20 cellular contexts compared by ENCODE assay signal in genomic region chr6:108610270-108610839, GRCh38. TPM values are rescaled to one million over a fixed set of nuclear protein-coding genes. Genes with fewer than 3 reads are reported as not detected.
DNase-seq lines count a peak whose midpoint lies in the region; ATAC-seq and TF ChIP-seq lines count a peak whose summit lies in the region.
"Had no signal": no experiment of that assay in that cellular context is flagged by ENCODE, and none has a peak within 500 bp of the region (broad histone marks: within the 10 kb centered on the region; RNA-seq: fewer than 3 reads in every experiment).

No MANE protein-coding gene starts in this region.

- H3K4me1 ChIP-seq in GM23338 (ENCODE audit: insufficient read depth) (peaks cover 20% of the 10 kb centered on the region), hepatocyte (ENCODE audit: insufficient read depth) (peaks cover 46% of the 10 kb centered on the region)
- H3K4me1 ChIP-seq: BLaER1 had no signal

- no peak overlapping the region for H2AFZ ChIP-seq in GM23338
- H2AFZ ChIP-seq in hepatocyte, result no peak overlapping the region

- no peak overlapping the region for H3K4me3 Mint-ChIP-seq in GM23338
- H3K4me3 Mint-ChIP-seq in HFFc6, result no peak overlapping the region
- H3K4me3 Mint-ChIP-seq: activated CD8-positive, alpha-beta T cell treated with anti-CD3 and anti-CD28 coated beads, Interleukin-2, amount 10 ng/mL, durations not matched to agents 7 days and 5 days; immature natural killer cell had no signal

- peak overlapping the region; percentile 64; the same call in 1 of the 2 replicates for H3K27ac Mint-ChIP-seq in GM23338
- H3K27ac Mint-ChIP-seq in HFFc6, result no peak overlapping the region
- H3K27ac Mint-ChIP-seq: activated CD8-positive, alpha-beta T cell treated with anti-CD3 and anti-CD28 coated beads, Interleukin-2, amount 10 ng/mL, durations not matched to agents 7 days and 5 days had no signal

- H3K4me2 ChIP-seq in GM23338 (peak overlapping the region; percentile 11; the same call in 1 of the 2 replicates), hepatocyte (no peak overlapping the region)
- H3K4me2 ChIP-seq: BLaER1 had no signal

- H3K27me3 Mint-ChIP-seq in GM23338 (ENCODE audit: insufficient read depth, low read depth, poor library complexity) (peaks cover 2% of the 10 kb centered on the region), HFFc6 (ENCODE audit: insufficient read depth) (0 out of 2 replicates have a peak, but pooled peaks cover 1% of the 10 kb centered on the region)

- H4K20me1 ChIP-seq in GM23338 (replicated peaks; ENCODE audit: insufficient read depth) (no peaks in the 10 kb centered on the region), hepatocyte (ENCODE audit: insufficient read depth, poor library complexity, severe bottlenecking) (peaks cover 73% of the 10 kb centered on the region)

- H3K36me3 Mint-ChIP-seq in GM23338 (ENCODE audit: low read depth) (peaks cover 11% of the 10 kb centered on the region), HFFc6 (ENCODE audit: low read depth) (peaks cover 9% of the 10 kb centered on the region)

- H3K4me3 ChIP-seq in GM23338 (no peak overlapping the region), hepatocyte (no peak overlapping the region)
- H3K4me3 ChIP-seq: BLaER1, body of pancreas, skin epidermis, tibial nerve had no signal

- no peaks in the 10 kb centered on the region for H3F3A ChIP-seq in GM23338 (replicated peaks; ENCODE audit: low read depth)

- 77% methylated on average over 3 of the region's 3 CpGs for WGBS in hepatocyte (ENCODE audit: low lambda C conversion rate, missing lambda C conversion rate)

- H3K27ac ChIP-seq in GM23338 (ENCODE audit: low read depth), result no peak overlapping the region
- peak overlapping the region; percentile 62 for H3K27ac ChIP-seq in VCaP
- peak overlapping the region; percentile 3 for H3K27ac ChIP-seq in hepatocyte
- H3K27ac ChIP-seq: BLaER1, neutrophil, skin epidermis had no signal

- H3K9me2 ChIP-seq in GM23338 (ENCODE audit: insufficient read depth), result no peaks in the 10 kb centered on the region
- H3K9me2 ChIP-seq in hepatocyte (replicated peaks; ENCODE audit: insufficient read depth), result no peaks in the 10 kb centered on the region

- intact Hi-C loops in sciatic nerve (cut with DNase I), result no loop called here

- H3K9me3 Mint-ChIP-seq in GM23338, result peaks cover 10% of the 10 kb centered on the region; the same call in 2 of the 3 replicates
- no peaks in the 10 kb centered on the region for H3K9me3 Mint-ChIP-seq in HFFc6

- H3K27me3 ChIP-seq in GM23338 (ENCODE audit: insufficient read depth) (no peaks in the 10 kb centered on the region), hepatocyte (no peaks in the 10 kb centered on the region)
- H3K27me3 ChIP-seq: BLaER1, body of pancreas, neutrophil, tibial nerve had no signal

- H3K9me3 ChIP-seq in hepatocyte (ENCODE audit: low read depth), result peaks cover 6% of the 10 kb centered on the region
- H3K9me3 ChIP-seq: body of pancreas, neutrophil had no signal

- H3K4me1 Mint-ChIP-seq in GM23338 (peaks cover 47% of the 10 kb centered on the region), HFFc6 (ENCODE audit: low read depth) (peaks cover 66% of the 10 kb centered on the region)

- DNase-seq in GM23338 (ENCODE audit: low spot score) (no peak), hepatocyte (ENCODE audit: low spot score) (no peak), sciatic nerve (ENCODE audit: low spot score) (no peak), GOT3 (lab: John Stamatoyannopoulos, UW) (no peak), HFFc6 (no peak), SW 1271 (lab: John Stamatoyannopoulos, UW) (no peak)
- DNase-seq: activated CD8-positive, alpha-beta T cell treated with anti-CD3 and anti-CD28 coated beads, Interleukin-2, amount 10 ng/mL, durations not matched to agents 7 days and 5 days; activated T-cell treated with anti-CD3 and anti-CD28 coated beads, Interleukin-2, amount 50 U/mL, for 48 hours; body of pancreas; immature natural killer cell; KBM-7; mesenchymal stem cell; NCI-H1048 had no signal

- TF ChIP-seq CTCF in GM23338 (conservative IDR thresholded peaks at IDR 0.05; ENCODE audit: low read depth in 2 of 2) (no peak), VCaP (conservative IDR thresholded peaks at IDR 0.05) (no peak), hepatocyte (IDR thresholded peaks at IDR 0.05; ENCODE audit: poor library complexity) (no peak), HFFc6 (IDR thresholded peaks at IDR 0.05) (no peak)

- ATAC-seq in GM23338 (peak; percentile 41; the same call in 2 of the 3 replicates), sciatic nerve (peak; percentile 66), HG02885 (IDR thresholded peaks at IDR 0.05; ENCODE audit: poor library complexity, unreplicated experiment) (no peak)
- ATAC-seq: activated CD8-positive, alpha-beta T cell treated with anti-CD3 and anti-CD28 coated beads, Interleukin-2, amount 10 ng/mL, durations not matched to agents 7 days and 5 days; activated naive CD4-positive, alpha-beta T cell treated with anti-CD3 and anti-CD28 coated beads, Interleukin-2, amount 50 U/mL, for 72 hours; body of pancreas had no signal

- H3K79me2 ChIP-seq in GM23338 (replicated peaks; ENCODE audit: insufficient read depth), result peaks cover 80% of the 10 kb centered on the region
- H3K79me2 ChIP-seq in hepatocyte, result peaks cover 100% of the 10 kb centered on the region

- H3K36me3 ChIP-seq in GM23338 (ENCODE audit: insufficient read depth), result no peaks in the 10 kb centered on the region
- H3K36me3 ChIP-seq in hepatocyte (replicated peaks; ENCODE audit: insufficient read depth, low read depth), result no peaks in the 10 kb centered on the region
- H3K36me3 ChIP-seq: BLaER1, neutrophil, tibial nerve had no signal

TF ChIP-seq in GM23338, 12 proteins besides CTCF, POLR2A, EP300 and RAD21 (continues in another document):
- TF ChIP-seq NANOG (IDR thresholded peaks at IDR 0.05; ENCODE audit: borderline replicate concordance), result no peak
- TF ChIP-seq ETS1 (IDR thresholded peaks at IDR 0.05), result no peak
- no peak for TF ChIP-seq STAT1 (IDR thresholded peaks at IDR 0.05; ENCODE audit: unreplicated experiment)
- TF ChIP-seq POLR2AphosphoS5 (IDR thresholded peaks at IDR 0.05; ENCODE audit: low read depth), result no peak
- no peak for TF ChIP-seq EZH2 (IDR thresholded peaks at IDR 0.05; ENCODE audit: low read depth, unreplicated experiment)

RNA-seq across cellular contexts. Expression of gene FOXO3, which starts 49.6 kb away (rescaled TPM):
- total RNA-seq in GM23338 (2014; rRNA removed; shearing (Covaris generic)), result 20.2 and 20.4 TPM in 2 replicates
- polyA plus RNA-seq in GM23338 (2016; fragmentation: Nextera tagmentation; extraction: Ambion mirVana) (9.1 and 9.8 TPM in 2 replicates), hepatocyte (44.6 and 50.1 TPM in 2 replicates)
- total RNA-seq in hepatocyte (51.0 and 54.9 TPM in 2 replicates), sciatic nerve (79.1 TPM)
- total RNA-seq in HFFc6 (2021; fragmentation: NEBNext Ultra II Directional; extraction: Animal tissue kit (Norgen Biotek cat#: 25700)), result 10 to 100 TPM; 21.1 to 28.9 (median 24.2) TPM
